ENCODE assay signal across 20 cellular contexts in genomic region chr15:89591834-89592233, GRCh38. TPM values are rescaled to one million over a fixed set of nuclear protein-coding genes. Genes with fewer than 3 reads are reported as not detected.
"Had no signal": no experiment of that assay in that cellular context is flagged by ENCODE, and none has a peak within 500 bp of the region (broad histone marks: within the 10 kb centered on the region; RNA-seq: fewer than 3 reads in every experiment).

No MANE protein-coding gene starts in this region.

- H3K4me1 ChIP-seq: lower lobe of right lung, tibial artery had no signal

- H3K36me3 ChIP-seq: lower lobe of right lung, tibial artery had no signal

- H3K27ac ChIP-seq: lower lobe of right lung, tibial artery had no signal

- DNase-seq: activated CD4-positive, alpha-beta memory T cell treated with anti-CD3 and anti-CD28 coated beads, Interleukin-2, amount 10 ng/mL, durations not matched to agents 7 days and 5 days; activated CD4-positive, alpha-beta T cell treated with anti-CD3 and anti-CD28 coated beads for 36 hours; activated CD8-positive, alpha-beta memory T cell treated with anti-CD3 and anti-CD28 coated beads, Interleukin-2, amount 10 ng/mL, durations not matched to agents 7 days and 5 days; activated naive CD4-positive, alpha-beta T cell treated with Interleukin-2 at 50 U/mL for 16 hours; activated naive CD8-positive, alpha-beta T cell treated with anti-CD3 and anti-CD28 coated beads, Interleukin-2, amount 10 ng/mL, durations not matched to agents 7 days and 5 days; anterior cingulate cortex; cerebellar nuclear complex; effector CD8-positive, alpha-beta T cell; left colon; lower lobe of right lung; natural killer cell; retina; stimulated activated CD4-positive, alpha-beta T cell treated with anti-CD3 and anti-CD28 coated beads, Interleukin-2, amount 100 ng/mL, for 24 hours; stimulated activated naive CD4-positive, alpha-beta T cell treated with Interleukin-2 at 50 U/mL for 16 hours; substantia nigra; tibial artery had no signal

- H3K9me3 ChIP-seq: lower lobe of right lung, tibial artery had no signal

- H3K4me3 ChIP-seq: lower lobe of right lung, tibial artery had no signal

- ATAC-seq: activated CD4-positive, alpha-beta T cell treated with anti-CD3 and anti-CD28 coated beads for 36 hours; activated CD8-positive, alpha-beta memory T cell treated with anti-CD3 and anti-CD28 coated beads, Interleukin-2, amount 10 ng/mL, durations not matched to agents 7 days and 5 days; activated T-helper 17 cell treated with anti-CD3 and anti-CD28 coated beads, Interleukin-2, amount 50 U/mL, for 72 hours; esophagus mucosa; left colon; lower lobe of right lung; natural killer cell; WTC11 had no signal

RNA-seq across cellular contexts. Expression of gene TICRR, which starts 16.6 kb away (rescaled TPM):
- total RNA-seq: mesenteric fat pad had no signal
